Comparison of ENCODE assay signal across 8 cellular contexts in the genomic region with DNA sequence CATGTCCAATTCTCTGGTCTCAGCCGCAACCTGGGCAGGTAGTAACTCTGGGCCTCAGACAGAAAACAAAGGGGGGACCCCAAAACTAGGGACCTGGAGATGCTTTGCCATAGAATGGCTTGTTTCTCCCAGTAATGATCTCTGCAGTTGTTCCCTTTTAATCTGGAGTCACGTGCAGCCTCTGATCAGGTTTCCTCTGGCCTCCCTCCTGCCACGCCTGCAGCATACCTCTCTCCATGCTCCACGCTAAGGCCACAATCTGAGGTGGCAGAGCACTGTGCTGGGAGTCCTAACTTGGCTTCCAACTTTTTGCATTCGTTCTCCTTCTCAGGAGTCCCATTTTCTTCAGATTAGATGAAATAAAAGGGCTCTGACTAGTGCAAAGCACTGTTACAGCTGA. TPM values are rescaled to one million over a fixed set of nuclear protein-coding genes. Genes with fewer than 3 reads are reported as not detected.
DNase-seq lines count a peak whose midpoint lies in the region; ATAC-seq and TF ChIP-seq lines count a peak whose summit lies in the region.

No MANE protein-coding gene starts in this region.

- intact Hi-C loops in psoas muscle (cut with DNase I), result no loop called here

- peak overlapping the region; percentile 94 for H3K4me3 Mint-ChIP-seq in activated T-cell treated with anti-CD3 and anti-CD28 coated beads, Interleukin-2, amount 50 U/mL, for 24 hours

- TF ChIP-seq CTCF in WERI-Rb-1 (IDR thresholded peaks at IDR 0.05; ENCODE audit: low read depth, low read length) (no peak), cardiac muscle cell (IDR thresholded peaks at IDR 0.05; ENCODE audit: low read depth, low read length) (no peak), psoas muscle (IDR thresholded peaks at IDR 0.05) (no peak)

- H3K27ac Mint-ChIP-seq in activated T-cell treated with anti-CD3 and anti-CD28 coated beads, Interleukin-2, amount 50 U/mL, for 24 hours, result peak overlapping the region; percentile 95

- H3K9me3 Mint-ChIP-seq in activated T-cell treated with anti-CD3 and anti-CD28 coated beads, Interleukin-2, amount 50 U/mL, for 24 hours, result no peaks in the 10 kb centered on the region

- peak; percentile 63 to 78 (median 70) for ATAC-seq in psoas muscle

- no peaks in the 10 kb centered on the region for H3K27me3 ChIP-seq in WERI-Rb-1 (ENCODE audit: insufficient read depth, low read depth, severe bottlenecking)
- H3K27me3 ChIP-seq in cardiac muscle cell, result peaks cover 12% of the 10 kb centered on the region
- no peaks in the 10 kb centered on the region for H3K27me3 ChIP-seq in psoas muscle (ENCODE audit: insufficient read depth in 3 of 3, low read length in 2 of 3)

- WGBS in psoas muscle, 3 donors, result 12 to 27% (median 12%) methylated on average over 5 of the region's 5 CpGs

- H3K4me1 ChIP-seq in cardiac muscle cell (ENCODE audit: low read depth), result peaks cover 21% of the 10 kb centered on the region
- H3K4me1 ChIP-seq in psoas muscle, result peaks cover 19% of the 10 kb centered on the region

- H3K4me3 ChIP-seq in WERI-Rb-1 (ENCODE audit: low read depth, low read length) (peak overlapping the region; percentile 94), cardiac muscle cell (peak overlapping the region; percentile 85), psoas muscle (peak overlapping the region; percentile 77)

- H3K9me3 ChIP-seq in WERI-Rb-1 (ENCODE audit: severe bottlenecking), result no peaks in the 10 kb centered on the region
- H3K9me3 ChIP-seq in cardiac muscle cell (ENCODE audit: low read depth), result no peaks in the 10 kb centered on the region
- H3K9me3 ChIP-seq in psoas muscle, result no peaks in the 10 kb centered on the region

- H3K27ac ChIP-seq in WERI-Rb-1 (peak overlapping the region; percentile 85), cardiac muscle cell (no peak overlapping the region), psoas muscle (peak overlapping the region; percentile 89)

- no peaks in the 10 kb centered on the region for H3K27me3 Mint-ChIP-seq in activated T-cell treated with anti-CD3 and anti-CD28 coated beads, Interleukin-2, amount 50 U/mL, for 24 hours

- no peak for DNase-seq in activated T-cell treated with anti-CD3 and anti-CD28 coated beads, Interleukin-2, amount 50 U/mL, for 24 hours
- DNase-seq in activated T-cell treated with anti-CD3 and anti-CD28 coated beads, Interleukin-2, amount 50 U/mL, for 1 hour, result no peak
- DNase-seq in WERI-Rb-1 (peak; percentile 40), cardiac muscle cell (ENCODE audit: low read depth in 1 of 2, low spot score in 1 of 2) (peak; percentile 14 to 38), psoas muscle (peak in 1 of 2 donors; percentile 73), NCI-H146 treated with DMSO at 0.1 percent for 48 hours (lab: John Stamatoyannopoulos, UW; ENCODE audit: unreplicated experiment) (no peak), NAMALWA (ENCODE audit: low spot score) (no peak), NCI-H345 (lab: John Stamatoyannopoulos, UW) (no peak)

- peaks cover 51% of the 10 kb centered on the region for H3K4me1 Mint-ChIP-seq in activated T-cell treated with anti-CD3 and anti-CD28 coated beads, Interleukin-2, amount 50 U/mL, for 24 hours (ENCODE audit: low read depth)

- H3K36me3 ChIP-seq in WERI-Rb-1 (peaks cover 48% of the 10 kb centered on the region), cardiac muscle cell (peaks cover 19% of the 10 kb centered on the region), psoas muscle (ENCODE audit: insufficient read depth in 1 of 2, low read depth in 1 of 2) (peaks cover 17 to 39% of the 10 kb centered on the region in 2 donors)

- peaks cover 66% of the 10 kb centered on the region for H3K36me3 Mint-ChIP-seq in activated T-cell treated with anti-CD3 and anti-CD28 coated beads, Interleukin-2, amount 50 U/mL, for 24 hours (ENCODE audit: low read depth)

RNA-seq across cellular contexts. Expression of a gene that starts 1.9 kb away (rescaled TPM):
- total RNA-seq in cardiac muscle cell (63.1 and 88.0 TPM in 2 replicates), psoas muscle (100 to 1,000 TPM; 370 to 530 (median 476) TPM)
- polyA plus RNA-seq in cardiac muscle cell (27.5 and 33.6 TPM in 2 replicates), psoas muscle (100 to 1,000 TPM; 194 to 302 (median 241) TPM)

Comparison
In these comparisons a context has a peak if more than half of its experiments do, and no peak if none do; other contexts are left out.
1. DNase-seq: peak in WERI-Rb-1 (single experiment) and cardiac muscle cell (2 of 2); none in activated T-cell treated with anti-CD3 and anti-CD28 coated beads, Interleukin-2, amount 50 U/mL, for 24 hours (single experiment), activated T-cell treated with anti-CD3 and anti-CD28 coated beads, Interleukin-2, amount 50 U/mL, for 1 hour (single experiment), NCI-H146 treated with DMSO at 0.1 percent for 48 hours (single experiment), NAMALWA (single experiment) and NCI-H345 (single experiment).
2. Peak in every context shown above with its lines, with median percentiles within 50 percentile points of each other: H3K4me3 ChIP-seq.